ENCODE assay signal across 1 cellular context in the genomic region with DNA sequence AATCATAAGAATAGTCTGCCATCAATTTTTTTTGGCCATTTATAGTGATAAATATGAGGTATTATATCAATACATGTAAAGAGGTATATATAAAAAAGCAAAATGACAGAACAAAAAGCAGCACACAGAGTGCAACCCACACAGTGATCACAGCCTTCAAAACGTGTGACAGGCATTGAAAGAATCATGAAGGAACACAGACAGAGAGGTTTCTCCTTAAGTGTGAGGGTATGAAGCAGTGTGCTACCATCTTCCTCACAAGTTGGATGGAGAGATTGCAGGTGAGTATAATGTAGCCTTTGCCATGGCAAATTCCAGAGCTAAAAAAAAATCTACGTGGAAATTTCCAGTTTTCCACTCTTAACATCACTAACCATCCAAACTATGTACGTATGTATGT.
TF ChIP-seq lines count a peak whose summit lies in the region.

No MANE protein-coding gene starts in this region.

TF ChIP-seq in neural cell, 6 proteins besides CTCF, POLR2A, EP300 and RAD21:
- no peak for TF ChIP-seq POLR2AphosphoS5 (IDR thresholded peaks at IDR 0.05)
- TF ChIP-seq EZH2 (IDR thresholded peaks at IDR 0.05; ENCODE audit: borderline replicate concordance, insufficient read depth, low read length, poor library complexity, severe bottlenecking): no peak
- TF ChIP-seq SMC3 (conservative IDR thresholded peaks at IDR 0.05; ENCODE audit: poor library complexity): no peak
- no peak for TF ChIP-seq MXI1 (conservative IDR thresholded peaks at IDR 0.05; ENCODE audit: poor library complexity, severe bottlenecking)
- TF ChIP-seq TAF1 (IDR thresholded peaks at IDR 0.05; ENCODE audit: low read depth): no peak
- TF ChIP-seq, protein P1, sequence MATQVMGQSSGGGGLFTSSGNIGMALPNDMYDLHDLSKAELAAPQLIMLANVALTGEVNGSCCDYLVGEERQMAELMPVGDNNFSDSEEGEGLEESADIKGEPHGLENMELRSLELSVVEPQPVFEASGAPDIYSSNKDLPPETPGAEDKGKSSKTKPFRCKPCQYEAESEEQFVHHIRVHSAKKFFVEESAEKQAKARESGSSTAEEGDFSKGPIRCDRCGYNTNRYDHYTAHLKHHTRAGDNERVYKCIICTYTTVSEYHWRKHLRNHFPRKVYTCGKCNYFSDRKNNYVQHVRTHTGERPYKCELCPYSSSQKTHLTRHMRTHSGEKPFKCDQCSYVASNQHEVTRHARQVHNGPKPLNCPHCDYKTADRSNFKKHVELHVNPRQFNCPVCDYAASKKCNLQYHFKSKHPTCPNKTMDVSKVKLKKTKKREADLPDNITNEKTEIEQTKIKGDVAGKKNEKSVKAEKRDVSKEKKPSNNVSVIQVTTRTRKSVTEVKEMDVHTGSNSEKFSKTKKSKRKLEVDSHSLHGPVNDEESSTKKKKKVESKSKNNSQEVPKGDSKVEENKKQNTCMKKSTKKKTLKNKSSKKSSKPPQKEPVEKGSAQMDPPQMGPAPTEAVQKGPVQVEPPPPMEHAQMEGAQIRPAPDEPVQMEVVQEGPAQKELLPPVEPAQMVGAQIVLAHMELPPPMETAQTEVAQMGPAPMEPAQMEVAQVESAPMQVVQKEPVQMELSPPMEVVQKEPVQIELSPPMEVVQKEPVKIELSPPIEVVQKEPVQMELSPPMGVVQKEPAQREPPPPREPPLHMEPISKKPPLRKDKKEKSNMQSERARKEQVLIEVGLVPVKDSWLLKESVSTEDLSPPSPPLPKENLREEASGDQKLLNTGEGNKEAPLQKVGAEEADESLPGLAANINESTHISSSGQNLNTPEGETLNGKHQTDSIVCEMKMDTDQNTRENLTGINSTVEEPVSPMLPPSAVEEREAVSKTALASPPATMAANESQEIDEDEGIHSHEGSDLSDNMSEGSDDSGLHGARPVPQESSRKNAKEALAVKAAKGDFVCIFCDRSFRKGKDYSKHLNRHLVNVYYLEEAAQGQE (IDR thresholded peaks at IDR 0.05; ENCODE audit: borderline replicate concordance): no peak
TF ChIP-seq in neural cell: peak in this region for 0.
